Comparison of ENCODE assay signal across 8 cellular contexts in the genomic region with DNA sequence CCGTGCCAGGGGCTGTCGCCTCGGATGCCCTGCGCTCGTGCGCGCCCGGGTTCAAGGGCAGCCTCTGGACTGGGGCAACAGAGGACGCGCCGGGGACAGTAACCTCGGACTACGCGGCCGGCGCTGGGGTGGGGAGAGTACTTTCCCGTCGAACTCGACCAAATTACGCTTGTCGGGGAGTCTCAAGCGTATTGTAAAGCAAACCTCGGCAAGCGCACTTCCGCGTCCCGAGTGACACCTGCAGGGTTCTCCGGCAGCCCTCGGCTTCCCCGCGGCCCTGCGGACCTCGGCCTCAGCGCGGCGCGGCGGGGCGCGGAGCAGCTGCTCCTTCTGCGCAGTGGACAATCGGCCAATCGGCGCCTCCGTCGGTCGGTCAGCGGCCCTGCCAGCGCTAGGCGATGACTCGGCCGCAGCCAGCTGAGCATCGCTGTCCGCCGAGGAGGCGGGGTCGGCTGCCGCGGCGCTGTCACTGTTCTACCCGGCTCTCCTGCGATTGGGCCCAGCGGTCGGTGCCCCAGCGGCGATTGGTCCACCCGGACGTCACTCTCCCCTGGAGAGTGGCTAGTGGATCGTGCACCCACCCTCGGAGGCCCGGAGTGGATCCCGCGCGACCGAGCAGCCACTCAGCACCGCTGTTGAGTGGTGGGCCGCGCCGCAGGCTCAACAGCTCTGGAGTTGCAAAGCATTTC. TPM values are rescaled to one million over a fixed set of nuclear protein-coding genes. Genes with fewer than 3 reads are reported as not detected.
DNase-seq lines count a peak whose midpoint lies in the region; ATAC-seq and TF ChIP-seq lines count a peak whose summit lies in the region.

A gene with protein sequence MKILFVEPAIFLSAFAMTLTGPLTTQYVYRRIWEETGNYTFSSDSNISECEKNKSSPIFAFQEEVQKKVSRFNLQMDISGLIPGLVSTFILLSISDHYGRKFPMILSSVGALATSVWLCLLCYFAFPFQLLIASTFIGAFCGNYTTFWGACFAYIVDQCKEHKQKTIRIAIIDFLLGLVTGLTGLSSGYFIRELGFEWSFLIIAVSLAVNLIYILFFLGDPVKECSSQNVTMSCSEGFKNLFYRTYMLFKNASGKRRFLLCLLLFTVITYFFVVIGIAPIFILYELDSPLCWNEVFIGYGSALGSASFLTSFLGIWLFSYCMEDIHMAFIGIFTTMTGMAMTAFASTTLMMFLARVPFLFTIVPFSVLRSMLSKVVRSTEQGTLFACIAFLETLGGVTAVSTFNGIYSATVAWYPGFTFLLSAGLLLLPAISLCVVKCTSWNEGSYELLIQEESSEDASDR (minus strand): TSS at position 433 of the 689 bp plus-strand sequence. CDS start 972 bp downstream, outside the sequence.

- peak within 1 kb of the TSS; percentile 69 for H3K4me3 ChIP-seq in CD8-positive, alpha-beta memory T cell (ENCODE audit: low read length)
- H3K4me3 ChIP-seq in endodermal cell (ENCODE audit: low read length), result peak within 1 kb of the TSS; percentile 93

- peak within 1 kb of the TSS; percentile 72 for H3K27ac ChIP-seq in CD8-positive, alpha-beta memory T cell (ENCODE audit: low read depth, low read length)
- H3K27ac ChIP-seq in endodermal cell (ENCODE audit: low read depth, low read length), result no peak within 1 kb of the TSS

- H3K27ac Mint-ChIP-seq in CD8-positive, alpha-beta memory T cell, result peak within 1 kb of the TSS; percentile 89 to 98 (median 95)
- H3K27ac Mint-ChIP-seq in endodermal cell, result peak within 1 kb of the TSS; percentile 69
- peak within 1 kb of the TSS; percentile 95 for H3K27ac Mint-ChIP-seq in mesothelial cell of epicardium

- peak; percentile 94 to 98 (median 95) for DNase-seq in CD8-positive, alpha-beta memory T cell
- DNase-seq in NOMO-1 treated with DMSO at 0.1 percent for 48 hours (lab: John Stamatoyannopoulos, UW; ENCODE audit: unreplicated experiment) (peak; percentile 98), endodermal cell (peak; percentile 99), mesothelial cell of epicardium (ENCODE audit: low spot score in 2 of 2, unreplicated experiment in 2 of 2) (peak; percentile 91 to 98)
- DNase-seq in activated CD8-positive, alpha-beta memory T cell treated with anti-CD3 and anti-CD28 coated beads, Interleukin-2, amount 50 U/mL, for 24 hours (ENCODE audit: extremely low read depth), result peak; percentile 92
- DNase-seq in stimulated activated CD8-positive, alpha-beta memory T cell treated with anti-CD3 and anti-CD28 coated beads, Interleukin-15, amount 100 ng/mL, for 4 hours (ENCODE audit: low read depth in 2 of 2), result peak; percentile 94 to 95

- H3K4me3 Mint-ChIP-seq in CD8-positive, alpha-beta memory T cell, result peak within 1 kb of the TSS; percentile 89 to 98 (median 95)
- H3K4me3 Mint-ChIP-seq in endodermal cell (peak within 1 kb of the TSS; percentile 71), mesothelial cell of epicardium (peak within 1 kb of the TSS; percentile 92)

- CTCF ChIA-PET in CD8-positive, alpha-beta memory T cell (lab: Charles Lee), result interaction anchor here (1.2 kb wide), 1 partner anchor 59 kb away, joined by 3 read pairs; a partner anchor contains a TSS

- no peaks in the 10 kb centered on the region for H3K9me3 Mint-ChIP-seq in CD8-positive, alpha-beta memory T cell
- H3K9me3 Mint-ChIP-seq in endodermal cell, result no peaks in the 10 kb centered on the region
- H3K9me3 Mint-ChIP-seq in mesothelial cell of epicardium, result no peaks in the 10 kb centered on the region

- H3K9ac ChIP-seq in endodermal cell (ENCODE audit: extremely low read depth, low read length, poor library complexity, severe bottlenecking), result peak within 1 kb of the TSS; percentile 58

- WGBS in endodermal cell (ENCODE audit: insufficient coverage in 1 of 2, insufficient read length in 1 of 2), 2 experiments, result 0 to 1% methylated on average over 11 to 79 of the region's 79 CpGs

- no peak for TF ChIP-seq CTCF in endodermal cell (conservative IDR thresholded peaks at IDR 0.05)
- no peak for TF ChIP-seq CTCF in mesothelial cell of epicardium (IDR thresholded peaks at IDR 0.05; ENCODE audit: unreplicated experiment)

- H3K36me3 ChIP-seq in CD8-positive, alpha-beta memory T cell (ENCODE audit: insufficient read depth, low read length), result no peaks in the 10 kb centered on the region
- no peaks in the 10 kb centered on the region for H3K36me3 ChIP-seq in endodermal cell (ENCODE audit: control insufficient read depth, insufficient read depth, low read length)

- no peaks in the 10 kb centered on the region for H3K27me3 ChIP-seq in CD8-positive, alpha-beta memory T cell (ENCODE audit: insufficient read depth, low read length, poor library complexity, severe bottlenecking)
- no peaks in the 10 kb centered on the region for H3K27me3 ChIP-seq in endodermal cell (ENCODE audit: control insufficient read depth, insufficient read depth, low read length, poor library complexity, severe bottlenecking)

- no peaks in the 10 kb centered on the region for H3K9me3 ChIP-seq in CD8-positive, alpha-beta memory T cell (ENCODE audit: low read length)
- no peaks in the 10 kb centered on the region for H3K9me3 ChIP-seq in endodermal cell (ENCODE audit: control insufficient read depth, low read length)

- POLR2A ChIA-PET in CD8-positive, alpha-beta memory T cell (lab: Charles Lee), result interaction anchor here (2.2 kb wide), 1 partner anchor 60 kb away, joined by 11 read pairs; a partner anchor contains a TSS

- peaks cover 36 to 44% (median 38%) of the 10 kb centered on the region in 3 donors for H3K4me1 Mint-ChIP-seq in CD8-positive, alpha-beta memory T cell
- H3K4me1 Mint-ChIP-seq in endodermal cell, result peaks cover 34% of the 10 kb centered on the region
- H3K4me1 Mint-ChIP-seq in mesothelial cell of epicardium, result peaks cover 16% of the 10 kb centered on the region

- peaks cover 0 to 3% of the 10 kb centered on the region in 2 donors for H3K27me3 Mint-ChIP-seq in CD8-positive, alpha-beta memory T cell
- H3K27me3 Mint-ChIP-seq in endodermal cell (ENCODE audit: insufficient read depth), result peaks cover 31% of the 10 kb centered on the region
- peaks cover 11% of the 10 kb centered on the region for H3K27me3 Mint-ChIP-seq in mesothelial cell of epicardium (ENCODE audit: low read depth)

- peaks cover 25% of the 10 kb centered on the region for H3K4me1 ChIP-seq in CD8-positive, alpha-beta memory T cell (ENCODE audit: insufficient read depth, low read length)
- H3K4me1 ChIP-seq in endodermal cell (ENCODE audit: control insufficient read depth, insufficient read depth, low read length), result peaks cover 6% of the 10 kb centered on the region

- ATAC-seq in GM19452 (IDR thresholded peaks at IDR 0.05; ENCODE audit: unreplicated experiment), result peak; percentile 99
- ATAC-seq in HG03575 (IDR thresholded peaks at IDR 0.05; ENCODE audit: extremely low read depth, insufficient number of reproducible peaks, low FRiP score, unreplicated experiment), result peak; percentile 74

- peaks cover 0 to 19% (median 0%) of the 10 kb centered on the region in 3 donors for H3K36me3 Mint-ChIP-seq in CD8-positive, alpha-beta memory T cell
- no peaks in the 10 kb centered on the region for H3K36me3 Mint-ChIP-seq in endodermal cell (ENCODE audit: low read depth)
- no peaks in the 10 kb centered on the region for H3K36me3 Mint-ChIP-seq in mesothelial cell of epicardium

RNA-seq across cellular contexts. Expression of the gene that starts here (rescaled TPM):
- total RNA-seq in CD8-positive, alpha-beta memory T cell, result 1 to 10 TPM; 4.9 to 5.1 TPM
- 24.9 TPM for polyA plus RNA-seq in CD8-positive, alpha-beta memory T cell
- total RNA-seq in endodermal cell (1 to 10 TPM; 1.8 to 2.9 TPM), mesothelial cell of epicardium (5.8 to 6.4 TPM (median 6.1 TPM) in 3 replicates)
- polyA plus RNA-seq in endodermal cell (2013, experiment 1 of 2), result 1.6 TPM
- 2.2 TPM for polyA plus RNA-seq in endodermal cell (2013, experiment 2 of 2)
